ENCODE assay signal across 9 cellular contexts in genomic region chr19:13100031-13100588, GRCh38. TPM values are rescaled to one million over a fixed set of nuclear protein-coding genes. Genes with fewer than 3 reads are reported as not detected.
DNase-seq lines count a peak whose midpoint lies in the region; ATAC-seq and TF ChIP-seq lines count a peak whose summit lies in the region.
"Had no signal": no experiment of that assay in that cellular context is flagged by ENCODE, and none has a peak within 500 bp of the region (broad histone marks: within the 10 kb centered on the region; RNA-seq: fewer than 3 reads in every experiment).

No MANE protein-coding gene starts in this region.

- peak; percentile 79 for DNase-seq in Jurkat, Clone E6-1 (ENCODE audit: low read depth, low spot score)
- peak; percentile 83 for DNase-seq in activated CD8-positive, alpha-beta T cell treated with anti-CD3 and anti-CD28 coated beads for 36 hours
- DNase-seq in fibroblast of mammary gland (ENCODE audit: low read depth) = peak; percentile 30
- DNase-seq in NCI-H1930 (lab: John Stamatoyannopoulos, UW) = no peak
- no peak for DNase-seq in posterior vena cava (ENCODE audit: low spot score)

- TF ChIP-seq CTCF in activated CD8-positive, alpha-beta T cell treated with anti-CD3 and anti-CD28 coated beads for 36 hours (IDR thresholded peaks at IDR 0.05) = no peak
- no peak for TF ChIP-seq CTCF in fibroblast of mammary gland (conservative IDR thresholded peaks at IDR 0.05; ENCODE audit: control insufficient read depth, insufficient read depth, low read depth, low read length)

- POLR2A ChIA-PET in activated CD8-positive, alpha-beta T cell treated with anti-CD3 and anti-CD28 coated beads for 36 hours (lab: Charles Lee) = interaction anchor here (0.6 to 3.0 kb wide), 7 partner anchors 15 to 329 kb away, joined by 3 to 36 read pairs (median 4); partner anchors contain the start of genes NACC1 and TRMT1

- peaks cover 25% of the 10 kb centered on the region for H3K27me3 Mint-ChIP-seq in activated CD8-positive, alpha-beta T cell treated with anti-CD3 and anti-CD28 coated beads for 36 hours
- no peaks in the 10 kb centered on the region for H3K27me3 Mint-ChIP-seq in stimulated activated memory B cell treated with anti-CD40 and anti-IgM and Interleukin-4, amounts not matched to agents 10 μg/mL and 1 μg/mL and 100 μg/mL, for 72 hours

- peaks cover 51% of the 10 kb centered on the region for H3K4me1 Mint-ChIP-seq in activated CD8-positive, alpha-beta T cell treated with anti-CD3 and anti-CD28 coated beads for 36 hours (ENCODE audit: low read depth)
- H3K4me1 Mint-ChIP-seq in stimulated activated memory B cell treated with anti-CD40 and anti-IgM and Interleukin-4, amounts not matched to agents 10 μg/mL and 1 μg/mL and 100 μg/mL, for 72 hours = peaks cover 85% of the 10 kb centered on the region

- ATAC-seq in activated CD8-positive, alpha-beta T cell treated with anti-CD3 and anti-CD28 coated beads for 36 hours = peak; percentile 63
- ATAC-seq in stimulated activated memory B cell treated with anti-CD40 and anti-IgM and Interleukin-4, amounts not matched to agents 10 μg/mL and 1 μg/mL and 100 μg/mL, for 72 hours = no peak
- ATAC-seq in GM18873 (IDR thresholded peaks at IDR 0.05; ENCODE audit: low FRiP score, unreplicated experiment) (no peak), GM19455 (IDR thresholded peaks at IDR 0.05; ENCODE audit: unreplicated experiment) (no peak)

- H3K4me3 Mint-ChIP-seq in activated CD8-positive, alpha-beta T cell treated with anti-CD3 and anti-CD28 coated beads for 36 hours = peak overlapping the region; percentile 61
- H3K4me3 Mint-ChIP-seq in stimulated activated memory B cell treated with anti-CD40 and anti-IgM and Interleukin-4, amounts not matched to agents 10 μg/mL and 1 μg/mL and 100 μg/mL, for 72 hours = peak overlapping the region; percentile 88

- intact Hi-C loops in activated CD8-positive, alpha-beta T cell treated with anti-CD3 and anti-CD28 coated beads for 36 hours (cut with micrococcal nuclease) = no loop called here
- intact Hi-C loops in posterior vena cava (cut with DNase I) = no loop called here

- H3K27ac Mint-ChIP-seq in activated CD8-positive, alpha-beta T cell treated with anti-CD3 and anti-CD28 coated beads for 36 hours = peak overlapping the region; percentile 88
- H3K27ac Mint-ChIP-seq in stimulated activated memory B cell treated with anti-CD40 and anti-IgM and Interleukin-4, amounts not matched to agents 10 μg/mL and 1 μg/mL and 100 μg/mL, for 72 hours = peak overlapping the region; percentile 92

- no peaks in the 10 kb centered on the region for H3K9me3 Mint-ChIP-seq in activated CD8-positive, alpha-beta T cell treated with anti-CD3 and anti-CD28 coated beads for 36 hours
- H3K9me3 Mint-ChIP-seq in stimulated activated memory B cell treated with anti-CD40 and anti-IgM and Interleukin-4, amounts not matched to agents 10 μg/mL and 1 μg/mL and 100 μg/mL, for 72 hours = no peaks in the 10 kb centered on the region

- CTCF ChIA-PET in activated CD8-positive, alpha-beta T cell treated with anti-CD3 and anti-CD28 coated beads for 36 hours (lab: Charles Lee) = interaction anchor here (1.0 to 3.7 kb wide), 4 partner anchors 18 to 135 kb away, joined by 3 to 21 read pairs (median 6); partner anchors contain the start of gene NACC1

- peak overlapping the region; percentile 58 for H3K4me3 ChIP-seq in Jurkat, Clone E6-1 (ENCODE audit: low read length)
- no peak overlapping the region for H3K4me3 ChIP-seq in fibroblast of mammary gland (ENCODE audit: control insufficient read depth, low read depth, low read length)

- peaks cover 10% of the 10 kb centered on the region for H3K36me3 Mint-ChIP-seq in activated CD8-positive, alpha-beta T cell treated with anti-CD3 and anti-CD28 coated beads for 36 hours (ENCODE audit: low read depth)
- peaks cover 17% of the 10 kb centered on the region for H3K36me3 Mint-ChIP-seq in stimulated activated memory B cell treated with anti-CD40 and anti-IgM and Interleukin-4, amounts not matched to agents 10 μg/mL and 1 μg/mL and 100 μg/mL, for 72 hours

RNA-seq across cellular contexts. Expression of gene LYL1, which starts 2.5 kb away (rescaled TPM):
- polyA plus RNA-seq in Jurkat, Clone E6-1 (2012; ENCODE audit: insufficient read depth, insufficient read length) = 0.59 TPM
- 1 to 10 TPM; 3.9 to 4.8 TPM for total RNA-seq in activated CD8-positive, alpha-beta T cell treated with anti-CD3 and anti-CD28 coated beads for 36 hours
- 10 to 100 TPM in 1 of 2 donors, 1 to 10 TPM in 1; 9.8 to 13.0 TPM for total RNA-seq in posterior vena cava
- polyA plus RNA-seq: neural cell had no signal

RNA-seq across cellular contexts. Expression of gene TRMT1, which starts 16.4 kb away (rescaled TPM):
- polyA plus RNA-seq in Jurkat, Clone E6-1 (2012; ENCODE audit: insufficient read depth, insufficient read length) = 52.9 TPM
- total RNA-seq in activated CD8-positive, alpha-beta T cell treated with anti-CD3 and anti-CD28 coated beads for 36 hours = 10 to 100 TPM; 85.0 to 95.7 TPM
- 10 to 100 TPM; 21.9 to 24.1 TPM for total RNA-seq in posterior vena cava

RNA-seq across cellular contexts. Expression of gene NACC1, which starts 18.0 kb away (rescaled TPM):
- polyA plus RNA-seq in Jurkat, Clone E6-1 (2012; ENCODE audit: insufficient read depth, insufficient read length) = 24.0 TPM
- 10 to 100 TPM; 73.8 to 87.5 TPM for total RNA-seq in activated CD8-positive, alpha-beta T cell treated with anti-CD3 and anti-CD28 coated beads for 36 hours
- 10 to 100 TPM; 37.6 to 39.7 TPM for total RNA-seq in posterior vena cava

RNA-seq across cellular contexts. Expression of gene STX10, which starts 50.1 kb away (rescaled TPM):
- 137 TPM for polyA plus RNA-seq in Jurkat, Clone E6-1 (2012; ENCODE audit: insufficient read depth, insufficient read length)
- total RNA-seq in activated CD8-positive, alpha-beta T cell treated with anti-CD3 and anti-CD28 coated beads for 36 hours = 10 to 100 TPM; 66.8 to 72.4 TPM
- total RNA-seq in posterior vena cava = 10 to 100 TPM; 31.4 to 39.0 TPM

RNA-seq across cellular contexts. Expression of gene IER2, which starts 50.1 kb away (rescaled TPM):
- polyA plus RNA-seq in Jurkat, Clone E6-1 (2012; ENCODE audit: insufficient read depth, insufficient read length) = 52.0 TPM
- total RNA-seq in activated CD8-positive, alpha-beta T cell treated with anti-CD3 and anti-CD28 coated beads for 36 hours = 100 to 1,000 TPM; 120 to 122 TPM
- total RNA-seq in posterior vena cava = 100 to 1,000 TPM in 1 of 2 donors, 10 to 100 TPM in 1; 73.1 to 130 TPM

Comparison
In these comparisons a context has a peak if more than half of its experiments do, and no peak if none do; other contexts are left out.
1. DNase-seq: peak in Jurkat, Clone E6-1 (single experiment), activated CD8-positive, alpha-beta T cell treated with anti-CD3 and anti-CD28 coated beads for 36 hours (single experiment) and fibroblast of mammary gland (single experiment); none in NCI-H1930 (0 of 2) and posterior vena cava (single experiment).